ENCODE assay signal across 8 cellular contexts in the genomic region with DNA sequence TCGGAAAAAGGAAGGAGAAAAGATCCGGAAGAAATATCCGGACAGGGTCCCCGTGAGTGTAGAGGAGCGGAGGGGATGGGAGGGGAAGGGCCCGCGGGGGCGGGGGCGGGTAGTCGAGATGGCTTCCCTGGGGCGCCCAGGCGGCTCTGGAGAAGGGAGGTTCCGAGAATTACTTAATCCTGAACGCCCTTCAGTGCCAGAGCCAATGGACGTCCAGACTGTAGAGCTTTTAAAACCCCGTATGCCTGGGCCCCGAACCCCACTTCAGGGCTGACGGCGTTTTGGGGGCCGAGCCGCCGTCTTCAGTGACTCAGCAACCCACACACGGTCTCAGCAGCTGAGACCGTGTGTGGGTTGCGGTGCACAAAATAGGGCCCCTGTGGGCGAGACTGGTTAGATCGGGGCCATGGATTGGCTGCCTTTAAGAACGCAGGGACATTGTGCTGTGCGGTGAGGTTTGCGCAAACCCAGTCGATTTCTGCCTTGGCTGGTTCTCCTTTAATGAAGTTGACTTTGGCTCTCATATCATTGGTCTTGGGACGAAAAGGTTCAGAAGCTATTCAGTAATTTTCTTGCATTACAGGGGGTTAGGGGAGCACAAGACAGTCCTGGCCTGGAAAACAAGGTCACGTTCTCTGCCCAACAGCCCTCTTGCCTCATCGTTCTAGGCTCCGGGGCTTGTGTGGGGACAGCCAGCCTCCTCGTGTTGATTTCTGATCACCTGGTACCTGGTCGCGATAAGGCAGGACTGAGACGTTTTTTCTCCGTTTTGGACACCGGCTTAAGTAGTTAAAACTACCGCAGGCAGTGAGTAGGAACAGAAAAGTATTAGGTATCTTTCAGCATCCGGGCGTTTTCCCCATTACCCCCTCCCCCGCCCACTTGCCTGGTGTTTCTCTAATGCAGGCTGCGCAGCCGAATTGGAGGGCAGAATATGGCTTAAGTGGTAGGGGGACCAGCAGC. TPM values are rescaled to one million over a fixed set of nuclear protein-coding genes. Genes with fewer than 3 reads are reported as not detected.
A peak's percentile ranks its signal among the peaks of the same experiment; 100 is the strongest.
DNase-seq lines count a peak whose midpoint lies in the region; ATAC-seq and TF ChIP-seq lines count a peak whose summit lies in the region.

No MANE protein-coding gene starts in this region.

- H3K27me3 ChIP-seq in left ventricle myocardium inferior (ENCODE audit: low read depth): no peaks in the 10 kb centered on the region
- H3K27me3 ChIP-seq in transverse colon: no peaks in the 10 kb centered on the region

- no peak for TF ChIP-seq EP300 in transverse colon (IDR thresholded peaks at IDR 0.05; ENCODE audit: low read depth)

- intact Hi-C loops in left ventricle myocardium inferior (cut with micrococcal nuclease) (no loop called here), posterior cingulate gyrus (cut with DNase I) (loop anchor here (5.0 kb wide), 1 partner anchor 466 kb away; no protein-coding TSS in a partner anchor), transverse colon (cut with DNase I; ENCODE audit: low total_unique reads) (no loop called here)

- DNase-seq in HuH-7.5 (ENCODE audit: low spot score): peak; percentile 44
- DNase-seq in T-helper 1 cell: peak; percentile 48 to 77 (median 71)
- DNase-seq in left ventricle myocardium inferior: peak; percentile 74
- DNase-seq in posterior cingulate gyrus: peak; percentile 53 to 95 (median 66)
- peak; percentile 75 for DNase-seq in transverse colon

- in situ Hi-C loops in transverse colon (cut with MboI; ENCODE audit: low pct_ligation_motif_present in 1 of 4, low pct_unique_long_range_greater_than_20kb in 1 of 4, low sequenced_read_pairs in 3 of 4): no loop called here

- H3K4me1 ChIP-seq in left ventricle myocardium inferior: peaks cover 61% of the 10 kb centered on the region
- H3K4me1 ChIP-seq in transverse colon: peaks cover 0 to 27% (median 19%) of the 10 kb centered on the region in 4 donors

- ATAC-seq in GM19452 (IDR thresholded peaks at IDR 0.05; ENCODE audit: unreplicated experiment): peak; percentile 42

- peaks cover 18% of the 10 kb centered on the region for H3K36me3 ChIP-seq in left ventricle myocardium inferior
- peaks cover 0 to 1% (median 0%) of the 10 kb centered on the region in 4 donors for H3K36me3 ChIP-seq in transverse colon

- H3K27ac ChIP-seq in C4-2B: peak overlapping the region; percentile 77
- H3K27ac ChIP-seq in adipose tissue (ENCODE audit: low read depth, low read length): peak overlapping the region; percentile 95
- peak overlapping the region; percentile 99 for H3K27ac ChIP-seq in left ventricle myocardium inferior (replicated peaks)
- H3K27ac ChIP-seq in transverse colon: peak overlapping the region; percentile 97 to 98 (median 98)

- TF ChIP-seq CTCF in C4-2B (conservative IDR thresholded peaks at IDR 0.05) (no peak), left ventricle myocardium inferior (IDR thresholded peaks at IDR 0.05; ENCODE audit: borderline replicate concordance) (no peak), transverse colon (IDR thresholded peaks at IDR 0.05) (no peak)

- WGBS in adipose tissue, 3 donors: 0 to 1% (median 0%) methylated on average over 44 to 47 of the region's 47 CpGs
- 2 to 4% methylated on average over 11 to 45 of the region's 47 CpGs for WGBS in transverse colon (ENCODE audit: low coverage in 1 of 2), 2 donors

- H3K9me3 ChIP-seq in left ventricle myocardium inferior (replicated peaks) (no peaks in the 10 kb centered on the region), transverse colon (no peaks in the 10 kb centered on the region)

- peak overlapping the region; percentile 84 for H3K4me3 ChIP-seq in left ventricle myocardium inferior
- H3K4me3 ChIP-seq in transverse colon: peak overlapping the region; percentile 63 to 84 (median 70)

- peak; percentile 65 for TF ChIP-seq POLR2A in transverse colon (IDR thresholded peaks at IDR 0.05)

RNA-seq across cellular contexts. Expression of gene GABARAPL1, which starts 0.8 kb away (rescaled TPM):
- 100 to 1,000 TPM; 124 to 212 (median 125) TPM for polyA plus RNA-seq in adipose tissue
- total RNA-seq in left ventricle myocardium inferior (360 TPM), transverse colon (10 to 100 TPM; 33.6 to 65.3 (median 59.5) TPM)

RNA-seq across cellular contexts. Expression of gene TMEM52B, which starts 34.6 kb away (rescaled TPM):
- under 1 TPM in 2 of 3 donors, not detected in 1; 0.06 to 0.11 TPM for polyA plus RNA-seq in adipose tissue
- total RNA-seq in left ventricle myocardium inferior (not detected), transverse colon (not detected)

RNA-seq across cellular contexts. Expression of gene OLR1, which starts 41.5 kb away (rescaled TPM):
- polyA plus RNA-seq in adipose tissue: 1 to 10 TPM in 2 of 3 donors, under 1 TPM in 1; 0.06 to 4.9 (median 2.4) TPM
- total RNA-seq in left ventricle myocardium inferior: 0.55 TPM
- total RNA-seq in transverse colon: under 1 TPM in 1 of 4 donors, not detected in 3; 0.96 TPM

Comparison
In these comparisons a context has a peak if more than half of its experiments do, and no peak if none do; other contexts are left out.
1. Peak in every context shown above with its lines: DNase-seq, ATAC-seq, H3K4me3 ChIP-seq and H3K27ac ChIP-seq.